ENCODE assay signal across 7 cellular contexts in the genomic region with DNA sequence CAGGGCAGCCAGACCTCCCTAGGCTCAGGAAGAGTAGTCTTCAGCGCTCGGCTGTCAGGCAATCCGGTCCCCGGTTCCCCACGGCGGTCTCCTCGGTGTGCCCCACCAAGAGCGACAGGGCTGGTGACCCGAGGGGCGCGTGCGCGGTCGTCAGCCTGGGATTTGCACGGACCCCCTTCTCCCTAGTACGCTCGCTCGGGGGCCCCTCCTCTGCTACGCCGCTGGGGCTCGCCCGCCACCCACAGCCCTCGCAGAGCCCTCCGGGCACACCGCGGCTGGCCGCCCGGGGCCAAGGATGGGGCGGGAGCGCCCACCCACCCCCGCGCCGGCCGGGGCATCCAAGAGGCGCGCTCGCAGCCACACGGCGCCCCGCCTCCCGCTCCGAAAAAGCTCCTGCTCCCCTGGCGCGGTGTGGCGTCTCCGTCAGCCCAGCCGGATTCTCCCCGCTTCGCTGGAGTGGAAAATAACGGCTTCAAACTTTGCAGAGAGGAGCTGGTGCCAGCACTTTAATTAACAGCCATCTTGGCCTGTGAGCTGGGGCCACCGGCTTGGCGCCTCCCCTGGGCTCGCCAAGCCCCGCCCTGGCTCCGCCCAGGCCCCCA. TPM values are rescaled to one million over a fixed set of nuclear protein-coding genes. Genes with fewer than 3 reads are reported as not detected.
A peak's percentile ranks its signal among the peaks of the same experiment; 100 is the strongest.
DNase-seq lines count a peak whose midpoint lies in the region; ATAC-seq, FAIRE-seq and TF ChIP-seq lines count a peak whose summit lies in the region.

No MANE protein-coding gene starts in this region.

- intact Hi-C loops in kidney (cut with DNase I), result no loop called here

- H3K27ac ChIP-seq in OCI-LY1 (ENCODE audit: low read depth, low read length, poor library complexity, severe bottlenecking) (no peak overlapping the region), duodenal mucosa (ENCODE audit: low read depth, low read length) (no peak overlapping the region), mucosa of rectum (ENCODE audit: low read depth in 2 of 2, low read length in 2 of 2) (peak overlapping the region in 1 of 2 donors; percentile 21), kidney (ENCODE audit: low read depth in 2 of 2, low read length in 2 of 2) (no peak overlapping the region)

- H3K4me1 ChIP-seq in OCI-LY1 (ENCODE audit: insufficient read depth, low read length, severe bottlenecking) (peaks cover 19% of the 10 kb centered on the region), duodenal mucosa (ENCODE audit: control insufficient read depth in 1 of 2, insufficient read depth in 2 of 2, low read length in 2 of 2) (peaks cover 7 to 21% of the 10 kb centered on the region in 2 donors), mucosa of rectum (ENCODE audit: control insufficient read depth in 2 of 2, insufficient read depth in 2 of 2, low read length in 2 of 2) (peaks cover 8 to 9% of the 10 kb centered on the region in 2 donors), kidney (ENCODE audit: control insufficient read depth in 1 of 2, insufficient read depth in 1 of 2, low read depth in 1 of 2, low read length in 2 of 2) (peaks cover 0 to 8% of the 10 kb centered on the region in 2 donors)

- no peaks in the 10 kb centered on the region for H4K20me1 ChIP-seq in OCI-LY1 (ENCODE audit: insufficient read depth, low read length)

- ATAC-seq in HG03025 (IDR thresholded peaks at IDR 0.05; ENCODE audit: low FRiP score, unreplicated experiment), result no peak
- ATAC-seq in GM18502 (IDR thresholded peaks at IDR 0.05; ENCODE audit: poor library complexity, unreplicated experiment), result no peak

- H3K4me3 ChIP-seq in GM08714 (ENCODE audit: low read length) (peak overlapping the region; percentile 27; the same call in 1 of the 2 replicates), OCI-LY1 (ENCODE audit: low read depth, low read length, poor library complexity, severe bottlenecking) (peak overlapping the region; percentile 57), duodenal mucosa (ENCODE audit: low read depth in 1 of 2, low read length in 2 of 2) (peak overlapping the region; percentile 30 to 37), mucosa of rectum (ENCODE audit: low read length in 2 of 2) (peak overlapping the region; percentile 31 to 46), kidney (ENCODE audit: low read length in 2 of 2) (peak overlapping the region in 1 of 2 donors; percentile 25)

- no peaks in the 10 kb centered on the region for H3F3A ChIP-seq in OCI-LY1 (ENCODE audit: insufficient read depth, low read length)

- FAIRE-seq in kidney (lab: Jason Lieb, UNC), result no peak

- no peak for DNase-seq in kidney

- H3K9me2 ChIP-seq in OCI-LY1 (ENCODE audit: low read depth, low read length), result no peaks in the 10 kb centered on the region

- TF ChIP-seq CTCF in OCI-LY1 (IDR thresholded peaks at IDR 0.05; ENCODE audit: low read length), result no peak
- TF ChIP-seq CTCF in kidney (IDR thresholded peaks at IDR 0.05; ENCODE audit: borderline replicate concordance, extremely low read depth, insufficient read depth), result no peak

- peak overlapping the region; percentile 32; the same call in 1 of the 2 replicates for H3K9ac ChIP-seq in OCI-LY1 (ENCODE audit: low read length)
- no peak overlapping the region for H3K9ac ChIP-seq in duodenal mucosa (ENCODE audit: low read depth in 1 of 2, low read length in 2 of 2)
- H3K9ac ChIP-seq in mucosa of rectum (ENCODE audit: low read depth in 1 of 2, low read length in 2 of 2), result peak overlapping the region in 1 of 2 donors; percentile 53
- H3K9ac ChIP-seq in kidney (ENCODE audit: low read length in 2 of 2), result no peak overlapping the region

- peak overlapping the region; percentile 53 for H3K4me2 ChIP-seq in OCI-LY1 (ENCODE audit: low read length)

- no peaks in the 10 kb centered on the region for H3K79me2 ChIP-seq in OCI-LY1 (ENCODE audit: insufficient read depth, low read length)

- H3K27me3 ChIP-seq in OCI-LY1 (ENCODE audit: insufficient read depth, low read length), result peaks cover 9% of the 10 kb centered on the region
- H3K27me3 ChIP-seq in duodenal mucosa (ENCODE audit: control insufficient read depth in 1 of 2, insufficient read depth in 2 of 2, low read length in 2 of 2), result peaks cover 54 to 66% of the 10 kb centered on the region in 2 donors
- H3K27me3 ChIP-seq in mucosa of rectum (ENCODE audit: control insufficient read depth in 2 of 2, insufficient read depth in 2 of 2, low read length in 2 of 2), result peaks cover 35 to 39% of the 10 kb centered on the region in 2 donors

- no peaks in the 10 kb centered on the region for H3K36me3 ChIP-seq in OCI-LY1 (ENCODE audit: insufficient read depth, low read length)
- no peaks in the 10 kb centered on the region for H3K36me3 ChIP-seq in duodenal mucosa (ENCODE audit: control insufficient read depth in 1 of 2, insufficient read depth in 2 of 2, low read length in 2 of 2)
- H3K36me3 ChIP-seq in mucosa of rectum (ENCODE audit: control insufficient read depth in 2 of 2, insufficient read depth in 2 of 2, low read length in 2 of 2), result no peaks in the 10 kb centered on the region
- no peaks in the 10 kb centered on the region for H3K36me3 ChIP-seq in kidney (ENCODE audit: control insufficient read depth in 1 of 2, insufficient read depth in 2 of 2, low read length in 2 of 2)

- no peak overlapping the region for H2AFZ ChIP-seq in OCI-LY1 (ENCODE audit: low read length)

- H3K9me3 ChIP-seq in OCI-LY1 (ENCODE audit: low read length) (no peaks in the 10 kb centered on the region), duodenal mucosa (ENCODE audit: control insufficient read depth in 1 of 2, low read length in 2 of 2) (no peaks in the 10 kb centered on the region), mucosa of rectum (ENCODE audit: control insufficient read depth in 2 of 2, low read length in 2 of 2) (no peaks in the 10 kb centered on the region), kidney (ENCODE audit: control insufficient read depth in 1 of 2, low read length in 2 of 2) (no peaks in the 10 kb centered on the region)

RNA-seq across cellular contexts. Expression of a gene that starts 2.1 kb away (rescaled TPM):
- 0.76 TPM for total RNA-seq in kidney
- 25.4 TPM for polyA plus RNA-seq in kidney (ENCODE audit: insufficient read depth, low read depth, low replicate concordance)

RNA-seq across cellular contexts. Expression of a gene that starts 22.7 kb away (rescaled TPM):
- 0.44 TPM for total RNA-seq in kidney
- not detected for polyA plus RNA-seq in kidney (ENCODE audit: insufficient read depth, low read depth, low replicate concordance)

RNA-seq across cellular contexts. Expression of a gene that starts 54.9 kb away (rescaled TPM):
- total RNA-seq in kidney, result 1.4 TPM
- 2.3 TPM for polyA plus RNA-seq in kidney (ENCODE audit: insufficient read depth, low read depth, low replicate concordance)
